Comparison of ENCODE assay signal across 8 cellular contexts in the genomic region with DNA sequence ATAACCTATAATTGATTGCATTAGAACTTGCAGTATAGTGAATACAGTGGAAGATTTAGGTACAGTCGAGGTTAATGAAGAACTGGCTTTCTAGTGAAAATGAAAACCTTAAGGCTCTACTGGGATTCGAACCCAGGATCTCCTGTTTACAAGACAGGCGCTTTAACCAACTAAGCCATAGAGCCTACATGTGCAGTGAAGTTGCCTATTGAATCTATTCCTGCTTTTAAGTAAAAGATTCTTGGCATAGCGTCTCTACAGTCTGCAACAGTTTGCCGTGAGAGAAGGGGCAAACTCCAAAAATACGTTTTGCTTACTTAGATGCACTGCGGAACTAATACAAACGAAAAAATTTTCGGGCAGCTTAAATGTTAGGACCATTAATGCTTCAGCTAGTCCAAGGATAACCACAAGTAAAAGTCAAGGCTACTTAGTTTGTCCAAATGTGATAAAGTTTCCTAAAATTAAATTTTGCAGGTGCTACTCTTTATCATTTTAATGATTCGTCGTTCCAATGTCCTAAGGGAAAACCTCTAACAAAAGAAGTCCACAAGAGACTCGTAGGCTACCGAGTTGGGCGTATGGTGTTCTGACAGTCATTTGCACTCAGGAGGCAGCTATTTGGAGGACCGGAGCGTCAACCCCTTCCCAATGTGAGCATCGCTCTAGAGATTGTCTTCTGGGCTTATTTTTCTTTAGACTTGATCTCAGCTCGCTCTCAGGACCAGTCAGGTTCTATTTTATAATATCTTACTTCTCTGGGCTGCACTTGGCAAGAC.
DNase-seq lines count a peak whose midpoint lies in the region; ATAC-seq and TF ChIP-seq lines count a peak whose summit lies in the region.

No MANE protein-coding gene starts in this region.

- no peak for TF ChIP-seq POLR2A in erythroblast (IDR thresholded peaks at IDR 0.05; ENCODE audit: low read length)

- DNase-seq in activated T-cell treated with anti-CD3 and anti-CD28 coated beads for 24 hours (ENCODE audit: low read depth) = peak; percentile 25
- DNase-seq in activated T-cell treated with anti-CD3 and anti-CD28 coated beads, Interleukin-2, amount 50 U/mL, for 1 hour = no peak
- peak; percentile 24 for DNase-seq in SHP77 treated with DMSO at 0.1 percent for 48 hours (lab: John Stamatoyannopoulos, UW)
- peak; percentile 80 to 81 for DNase-seq in erythroblast (lab: John Stamatoyannopoulos, UW)
- peak; percentile 82 for DNase-seq in putamen (ENCODE audit: low spot score)
- no peak for DNase-seq in DMS79 treated with DMSO at 0.1 percent for 48 hours (lab: John Stamatoyannopoulos, UW)

- no peak for ATAC-seq in GM21786 (IDR thresholded peaks at IDR 0.05; ENCODE audit: unreplicated experiment)

- peaks cover 5% of the 10 kb centered on the region; the same call in 1 of the 2 replicates for H3K27me3 ChIP-seq in HUES6 (ENCODE audit: control insufficient read depth, insufficient read depth, low read length)

- H3K4me1 ChIP-seq in HUES6 (ENCODE audit: control insufficient read depth, insufficient read depth, low read length) = no peaks in the 10 kb centered on the region

- peak overlapping the region; percentile 69 for H3K4me3 ChIP-seq in HUES6 (ENCODE audit: low read depth, low read length)

- no peaks in the 10 kb centered on the region for H3K36me3 ChIP-seq in HUES6 (ENCODE audit: control insufficient read depth, insufficient read depth, low read length)

- H3K9me3 ChIP-seq in HUES6 (ENCODE audit: control insufficient read depth, insufficient read depth, low read depth, low read length) = peaks cover 3% of the 10 kb centered on the region; the same call in 1 of the 2 replicates

- H3K9ac ChIP-seq in HUES6 (ENCODE audit: low read length) = peak overlapping the region; percentile 16

- H3K27ac ChIP-seq in HUES6 (ENCODE audit: low read depth, low read length) = no peak overlapping the region

Comparison
In these comparisons a context has a peak if more than half of its experiments do, and no peak if none do; other contexts are left out.
1. DNase-seq: peak in activated T-cell treated with anti-CD3 and anti-CD28 coated beads for 24 hours (single experiment), SHP77 treated with DMSO at 0.1 percent for 48 hours (single experiment), erythroblast (2 of 2) and putamen (single experiment); none in activated T-cell treated with anti-CD3 and anti-CD28 coated beads, Interleukin-2, amount 50 U/mL, for 1 hour (single experiment) and DMS79 treated with DMSO at 0.1 percent for 48 hours (single experiment).